ENCODE assay signal across 34 cellular contexts in genomic region chr5:72747826-72748225, GRCh38.
"Had no signal": no experiment of that assay in that cellular context is flagged by ENCODE, and none has a peak within 500 bp of the region (broad histone marks: within the 10 kb centered on the region; RNA-seq: fewer than 3 reads in every experiment).

No MANE protein-coding gene starts in this region.

- H3K27me3 ChIP-seq: MG63, SJCRH30 had no signal

- DNase-seq: Kasumi-1, MG63, NCI-H1048, NCI-H1092 treated with DMSO at 0.1 percent for 48 hours, NCI-H1105 treated with DMSO at 0.1 percent for 48 hours, NCI-H1417, NCI-H1436, NCI-H146, NCI-H1694, NCI-H187, NCI-H1930, NCI-H2029 treated with DMSO at 0.1 percent for 48 hours, NCI-H2081 treated with DMSO at 0.1 percent for 48 hours, NCI-H2107, NCI-H2171 treated with DMSO at 0.1 percent for 48 hours, NCI-H2227 treated with DMSO at 0.1 percent for 48 hours, NCI-H446 treated with DMSO at 0.1 percent for 48 hours, NCI-H510A, NCI-H524, NCI-H526, NCI-H69, NCI-H748 treated with DMSO at 0.1 percent for 48 hours, NCI-H82, PC-9, SHP77, SIG-M5, SJCRH30, T-helper 1 cell had no signal

- H3K4me2 ChIP-seq: PC-9 had no signal

- FAIRE-seq: RCC 7860 had no signal

- H2AFZ ChIP-seq: PC-9 had no signal

- H3K36me3 ChIP-seq: MG63, SJCRH30 had no signal

- ATAC-seq: Panc1, Right ventricle myocardium inferior, SK-N-SH treated with all-trans-retinoic acid at 6 μM for 48 hours had no signal

- H3K4me3 ChIP-seq: MG63, PC-9, SJCRH30, SK-N-MC had no signal

- H3K9me3 ChIP-seq: MG63, SJCRH30 had no signal

- H3K27ac ChIP-seq: PC-9, RWPE1, SJCRH30, SK-N-MC had no signal
